In genomic region chr7:105796365-105796764, GRCh38 we compare ENCODE assay signal across 24 cellular contexts.
DNase-seq lines count a peak whose midpoint lies in the region; TF ChIP-seq lines count a peak whose summit lies in the region.
"Had no signal": no experiment of that assay in that cellular context is flagged by ENCODE, and none has a peak within 500 bp of the region (broad histone marks: within the 10 kb centered on the region; RNA-seq: fewer than 3 reads in every experiment).

No MANE protein-coding gene starts in this region.

- no peak for TF ChIP-seq EP300 in transverse colon (IDR thresholded peaks at IDR 0.05; ENCODE audit: low read depth)

- H3K9me3 ChIP-seq in transverse colon = no peaks in the 10 kb centered on the region
- H3K9me3 ChIP-seq: HAP-1 had no signal

- in situ Hi-C loops in astrocyte of the spinal cord (cut with HindIII; ENCODE audit: low sequenced_read_pairs) = no loop called here
- in situ Hi-C loops in transverse colon (cut with MboI; ENCODE audit: low pct_ligation_motif_present in 1 of 4, low pct_unique_long_range_greater_than_20kb in 1 of 4, low sequenced_read_pairs in 3 of 4) = no loop called here
- in situ Hi-C loops in G401 (cut with HindIII; ENCODE audit: low sequenced_read_pairs) = no loop called here

- no peaks in the 10 kb centered on the region for H3K27me3 ChIP-seq in transverse colon

- intact Hi-C loops in transverse colon (cut with DNase I; ENCODE audit: low total_unique reads) = loop anchor here (10.0 kb wide), 1 partner anchor 358 kb away; no protein-coding TSS in a partner anchor

- no peak overlapping the region for H3K4me3 ChIP-seq in astrocyte of the spinal cord (ENCODE audit: low read depth, low read length)
- H3K4me3 ChIP-seq in transverse colon = no peak overlapping the region
- H3K4me3 ChIP-seq: HAP-1, K562 had no signal

- H3K4me1 ChIP-seq in transverse colon = peaks cover 0 to 24% (median 14%) of the 10 kb centered on the region in 4 donors
- H3K4me1 ChIP-seq: HAP-1, parathyroid adenoma had no signal

- 77% methylated on average over 2 of the region's 2 CpGs; no CpG with 5 or more reads in 1 of the 2 donors for WGBS in transverse colon (ENCODE audit: low coverage in 1 of 2), 2 donors

- H3K27ac ChIP-seq in transverse colon = peak overlapping the region; percentile 61 to 81 (median 65)
- H3K27ac ChIP-seq: parathyroid adenoma had no signal

- H3K36me3 ChIP-seq in transverse colon = no peaks in the 10 kb centered on the region
- H3K36me3 ChIP-seq: HAP-1 had no signal

- no peak for TF ChIP-seq POLR2A in transverse colon (IDR thresholded peaks at IDR 0.05)

- peak; percentile 68 for DNase-seq in GM03348 (ENCODE audit: low spot score)
- DNase-seq in astrocyte of the spinal cord (ENCODE audit: low read depth, low spot score) = peak; percentile 45
- peak; percentile 84 for DNase-seq in iris pigment epithelial cell (ENCODE audit: low read depth)
- no peak for DNase-seq in transverse colon
- DNase-seq in activated T-cell treated with anti-CD3 and anti-CD28 coated beads for 4 hours = no peak
- no peak for DNase-seq in G401 (ENCODE audit: low spot score)
- DNase-seq in NCI-H2171 (lab: John Stamatoyannopoulos, UW) = no peak
- DNase-seq: activated B cell treated with CpG ODN at 0.5 μM for 24 hours; activated CD4-positive, alpha-beta T cell treated with anti-CD3 and anti-CD28 coated beads, Interleukin-2, amount 50 U/mL, for 4 hours; anterior cingulate cortex; cortex of kidney; left ventricle myocardium superior; natural killer cell; NCI-H1105 treated with DMSO at 0.1 percent for 48 hours; NCI-H2029; NCI-H2227 treated with DMSO at 0.1 percent for 48 hours; NCI-H526 treated with DMSO at 0.1 percent for 48 hours; right cardiac atrium; SIG-M5; stimulated activated CD4-positive, alpha-beta T cell treated with anti-CD3 and anti-CD28 coated beads, Interleukin-12 subunit alpha, Interleukin-12 subunit beta, amount 100 ng/mL, for 4 hours; stimulated activated CD4-positive, alpha-beta T cell treated with anti-CD3 and anti-CD28 coated beads, Interleukin-4, amount 100 ng/mL, for 1 hour had no signal

- TF ChIP-seq CTCF in astrocyte of the spinal cord (IDR thresholded peaks at IDR 0.05; ENCODE audit: low read depth, low read length) (no peak), transverse colon (IDR thresholded peaks at IDR 0.05) (no peak)

Comparison
In these comparisons a context has a peak if more than half of its experiments do, and no peak if none do; other contexts are left out.
1. DNase-seq: peak in GM03348 (single experiment), astrocyte of the spinal cord (single experiment) and iris pigment epithelial cell (single experiment); none in transverse colon (single experiment), activated T-cell treated with anti-CD3 and anti-CD28 coated beads for 4 hours (single experiment), G401 (single experiment) and NCI-H2171 (single experiment).